In the genomic region with DNA sequence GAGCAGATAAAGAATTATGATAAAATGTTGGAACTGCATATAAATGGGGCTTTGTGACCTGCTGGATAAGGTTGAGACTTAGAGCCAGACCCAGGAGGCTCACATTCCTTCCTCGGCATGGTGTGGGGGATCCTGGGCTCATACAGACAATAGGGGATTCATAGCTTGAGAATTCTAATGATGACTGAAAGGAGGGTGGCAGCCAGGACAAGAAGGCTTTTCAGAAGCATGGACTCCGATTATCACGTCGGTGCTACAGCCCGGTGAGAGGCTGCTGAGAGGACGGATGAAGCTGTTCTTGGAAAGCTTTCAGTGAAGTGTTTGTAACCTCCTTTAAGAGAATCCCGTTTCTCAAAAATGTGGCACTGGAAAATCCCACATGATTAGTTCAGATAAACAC, we compare ENCODE assay signal across 1 cellular context.
TF ChIP-seq lines count a peak whose summit lies in the region.

No MANE protein-coding gene starts in this region.

TF ChIP-seq in SK-N-SH, 30 proteins besides CTCF, POLR2A, EP300 and RAD21 (continued from another document):
- TF ChIP-seq RFX5 (IDR thresholded peaks at IDR 0.05; ENCODE audit: low read length) (no peak), GABPA (IDR thresholded peaks at IDR 0.05; ENCODE audit: low read depth) (no peak), POLR2AphosphoS5 (IDR thresholded peaks at IDR 0.05; ENCODE audit: low read depth, low read length) (no peak), CHD2 (IDR thresholded peaks at IDR 0.05; ENCODE audit: low read length, partially characterized antibody) (no peak), FOXJ3 (CRISPR knock-in tag; IDR thresholded peaks at IDR 0.05) (no peak), SIN3A (IDR thresholded peaks at IDR 0.05; ENCODE audit: borderline replicate concordance, low read depth, low read length) (no peak), MXI1 (IDR thresholded peaks at IDR 0.05; ENCODE audit: low read depth, low read length) (no peak), TEAD4 (IDR thresholded peaks at IDR 0.05; ENCODE audit: borderline replicate concordance, insufficient read depth) (no peak), NFIC (IDR thresholded peaks at IDR 0.05; ENCODE audit: borderline replicate concordance) (no peak)
- TF ChIP-seq, protein P1, sequence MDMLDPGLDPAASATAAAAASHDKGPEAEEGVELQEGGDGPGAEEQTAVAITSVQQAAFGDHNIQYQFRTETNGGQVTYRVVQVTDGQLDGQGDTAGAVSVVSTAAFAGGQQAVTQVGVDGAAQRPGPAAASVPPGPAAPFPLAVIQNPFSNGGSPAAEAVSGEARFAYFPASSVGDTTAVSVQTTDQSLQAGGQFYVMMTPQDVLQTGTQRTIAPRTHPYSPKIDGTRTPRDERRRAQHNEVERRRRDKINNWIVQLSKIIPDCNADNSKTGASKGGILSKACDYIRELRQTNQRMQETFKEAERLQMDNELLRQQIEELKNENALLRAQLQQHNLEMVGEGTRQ (IDR thresholded peaks at IDR 0.05; ENCODE audit: borderline replicate concordance, low read depth, low read length), result no peak
- TF ChIP-seq, protein P2, sequence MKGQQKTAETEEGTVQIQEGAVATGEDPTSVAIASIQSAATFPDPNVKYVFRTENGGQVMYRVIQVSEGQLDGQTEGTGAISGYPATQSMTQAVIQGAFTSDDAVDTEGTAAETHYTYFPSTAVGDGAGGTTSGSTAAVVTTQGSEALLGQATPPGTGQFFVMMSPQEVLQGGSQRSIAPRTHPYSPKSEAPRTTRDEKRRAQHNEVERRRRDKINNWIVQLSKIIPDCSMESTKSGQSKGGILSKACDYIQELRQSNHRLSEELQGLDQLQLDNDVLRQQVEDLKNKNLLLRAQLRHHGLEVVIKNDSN (IDR thresholded peaks at IDR 0.05; ENCODE audit: borderline replicate concordance, low read depth), result no peak
- TF ChIP-seq, protein P3, sequence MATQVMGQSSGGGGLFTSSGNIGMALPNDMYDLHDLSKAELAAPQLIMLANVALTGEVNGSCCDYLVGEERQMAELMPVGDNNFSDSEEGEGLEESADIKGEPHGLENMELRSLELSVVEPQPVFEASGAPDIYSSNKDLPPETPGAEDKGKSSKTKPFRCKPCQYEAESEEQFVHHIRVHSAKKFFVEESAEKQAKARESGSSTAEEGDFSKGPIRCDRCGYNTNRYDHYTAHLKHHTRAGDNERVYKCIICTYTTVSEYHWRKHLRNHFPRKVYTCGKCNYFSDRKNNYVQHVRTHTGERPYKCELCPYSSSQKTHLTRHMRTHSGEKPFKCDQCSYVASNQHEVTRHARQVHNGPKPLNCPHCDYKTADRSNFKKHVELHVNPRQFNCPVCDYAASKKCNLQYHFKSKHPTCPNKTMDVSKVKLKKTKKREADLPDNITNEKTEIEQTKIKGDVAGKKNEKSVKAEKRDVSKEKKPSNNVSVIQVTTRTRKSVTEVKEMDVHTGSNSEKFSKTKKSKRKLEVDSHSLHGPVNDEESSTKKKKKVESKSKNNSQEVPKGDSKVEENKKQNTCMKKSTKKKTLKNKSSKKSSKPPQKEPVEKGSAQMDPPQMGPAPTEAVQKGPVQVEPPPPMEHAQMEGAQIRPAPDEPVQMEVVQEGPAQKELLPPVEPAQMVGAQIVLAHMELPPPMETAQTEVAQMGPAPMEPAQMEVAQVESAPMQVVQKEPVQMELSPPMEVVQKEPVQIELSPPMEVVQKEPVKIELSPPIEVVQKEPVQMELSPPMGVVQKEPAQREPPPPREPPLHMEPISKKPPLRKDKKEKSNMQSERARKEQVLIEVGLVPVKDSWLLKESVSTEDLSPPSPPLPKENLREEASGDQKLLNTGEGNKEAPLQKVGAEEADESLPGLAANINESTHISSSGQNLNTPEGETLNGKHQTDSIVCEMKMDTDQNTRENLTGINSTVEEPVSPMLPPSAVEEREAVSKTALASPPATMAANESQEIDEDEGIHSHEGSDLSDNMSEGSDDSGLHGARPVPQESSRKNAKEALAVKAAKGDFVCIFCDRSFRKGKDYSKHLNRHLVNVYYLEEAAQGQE (IDR thresholded peaks at IDR 0.05; ENCODE audit: low read depth, low read length), result no peak
